13 cellular contexts compared by ENCODE assay signal in genomic region chr2:102872388-102872787, GRCh38.
DNase-seq lines count a peak whose midpoint lies in the region; ATAC-seq, FAIRE-seq and TF ChIP-seq lines count a peak whose summit lies in the region.
"Had no signal": no experiment of that assay in that cellular context is flagged by ENCODE, and none has a peak within 500 bp of the region (broad histone marks: within the 10 kb centered on the region; RNA-seq: fewer than 3 reads in every experiment).

No MANE protein-coding gene starts in this region.

- no peaks in the 10 kb centered on the region for H3K9me2 ChIP-seq in HCT116 (ENCODE audit: insufficient read depth)
- no peaks in the 10 kb centered on the region for H3K9me2 ChIP-seq in neural cell (ENCODE audit: insufficient read depth, low read length)

- no peak for FAIRE-seq in pancreas (lab: Jason Lieb, UNC)
- FAIRE-seq: endometrium, GM12892 had no signal

- POLR2A ChIA-PET in HCT116 (lab: Charles Lee) = no interaction called here

- H3K27ac ChIP-seq in HCT116 (ENCODE audit: low read depth, low read length) (no peak overlapping the region), neural cell (ENCODE audit: low read length) (no peak overlapping the region), pancreas (no peak overlapping the region)
- H3K27ac ChIP-seq: thyroid gland had no signal

- no peak overlapping the region for H3K4me2 ChIP-seq in HCT116 (ENCODE audit: low read length)
- H3K4me2 ChIP-seq in neural cell (ENCODE audit: low read length) = no peak overlapping the region

- H3K36me3 ChIP-seq in HCT116 (ENCODE audit: control insufficient read depth in 1 of 2, insufficient read depth in 2 of 2, low read length in 2 of 2) = no peaks in the 10 kb centered on the region
- no peaks in the 10 kb centered on the region for H3K36me3 ChIP-seq in adipocyte (ENCODE audit: control insufficient read depth, insufficient read depth, low read length, severe bottlenecking)
- no peaks in the 10 kb centered on the region for H3K36me3 ChIP-seq in neural cell (ENCODE audit: insufficient read depth, low read length)
- H3K36me3 ChIP-seq in pancreas = no peaks in the 10 kb centered on the region
- H3K36me3 ChIP-seq: thyroid gland had no signal

- H3K4me1 ChIP-seq in HCT116 (ENCODE audit: control insufficient read depth in 1 of 2, insufficient read depth in 2 of 2, low read length in 2 of 2) (no peaks in the 10 kb centered on the region), adipocyte (ENCODE audit: control insufficient read depth, insufficient read depth, low read length) (no peaks in the 10 kb centered on the region), pancreas (no peaks in the 10 kb centered on the region)
- H3K4me1 ChIP-seq: thyroid gland had no signal

- H2AFZ ChIP-seq in HCT116 (ENCODE audit: low read depth, low read length, poor library complexity, severe bottlenecking) = no peak overlapping the region
- no peak overlapping the region for H2AFZ ChIP-seq in neural cell (ENCODE audit: low read depth, low read length)

- TF ChIP-seq EP300 in neural cell (conservative IDR thresholded peaks at IDR 0.05; ENCODE audit: poor library complexity, severe bottlenecking) = no peak

- CTCF ChIA-PET in HCT116 (lab: Charles Lee) = interaction anchor here (1.0 to 1.6 kb wide), 3 partner anchors 31 to 119 kb away, joined by 4 to 8 read pairs (median 6); no protein-coding TSS in a partner anchor

- DNase-seq in DMS114 treated with DMSO at 0.1 percent for 48 hours (lab: John Stamatoyannopoulos, UW; ENCODE audit: unreplicated experiment) (peak; percentile 23), HCT116 (ENCODE audit: low read depth, low spot score) (peak; percentile 4), adipocyte (ENCODE audit: low read depth) (peak; percentile 21), pancreas (no peak), hypothalamus (lab: John Stamatoyannopoulos, UW) (no peak)
- DNase-seq: activated CD4-positive, alpha-beta memory T cell treated with anti-CD3 and anti-CD28 coated beads for 36 hours; H7; T-cell; thyroid gland had no signal

- 60 to 70% methylated on average over 2 of the region's 2 CpGs for WGBS in pancreas, 2 donors

- RAD21 ChIA-PET in HCT116 (lab: Charles Lee; ENCODE audit: low non-redundant PET in 1 of 2, low total read pairs in 2 of 2, uncharacterized antibody in 2 of 2, unreplicated experiment in 2 of 2) = no interaction called here

- H3K27me3 ChIP-seq in HCT116 (ENCODE audit: insufficient read depth, low read length) (no peaks in the 10 kb centered on the region), adipocyte (replicated peaks; ENCODE audit: control insufficient read depth, insufficient read depth, low read length) (no peaks in the 10 kb centered on the region), neural cell (ENCODE audit: insufficient read depth, low read depth, low read length) (no peaks in the 10 kb centered on the region), pancreas (no peaks in the 10 kb centered on the region)
- H3K27me3 ChIP-seq: thyroid gland had no signal

- no peaks in the 10 kb centered on the region for H3K79me2 ChIP-seq in HCT116 (ENCODE audit: insufficient read depth, low read length)
- H3K79me2 ChIP-seq in neural cell (replicated peaks; ENCODE audit: insufficient read depth, low read length) = no peaks in the 10 kb centered on the region

- ATAC-seq in HCT116 = no peak
- no peak for ATAC-seq in pancreas
- ATAC-seq in HG03097 (IDR thresholded peaks at IDR 0.05; ENCODE audit: low FRiP score, unreplicated experiment) = no peak
- ATAC-seq: T-cell had no signal

- intact Hi-C loops in HCT116 (cut with micrococcal nuclease) (no loop called here), pancreas (cut with DNase I) (no loop called here)

- H3F3A ChIP-seq in neural cell (ENCODE audit: insufficient read depth, low read length, poor library complexity, severe bottlenecking) = no peaks in the 10 kb centered on the region

- 0 out of 6 replicates have a peak, but pooled peaks of 1 of the 3 experiments have one; percentile 1 for TF ChIP-seq CTCF in HCT116 (IDR thresholded peaks at IDR 0.05 in 2 of 3, conservative IDR thresholded peaks at IDR 0.05 in 1 of 3; ENCODE audit: borderline replicate concordance in 1 of 3, insufficient read depth in 1 of 3, low read depth in 2 of 3, low read length in 2 of 3)
- peak; percentile 71 for TF ChIP-seq CTCF in neural cell (IDR thresholded peaks at IDR 0.05; ENCODE audit: poor library complexity, severe bottlenecking)
- TF ChIP-seq CTCF in pancreas (IDR thresholded peaks at IDR 0.05) = peak in 1 of 4 donors; percentile 9

- TF ChIP-seq RAD21 in HCT116 (IDR thresholded peaks at IDR 0.05; ENCODE audit: low read depth) (peak; percentile 31; the same call in 1 of the 2 replicates), neural cell (conservative IDR thresholded peaks at IDR 0.05) (peak; percentile 77)

- no peak for TF ChIP-seq POLR2A in HCT116 (IDR thresholded peaks at IDR 0.05; ENCODE audit: borderline replicate concordance, extremely low read depth, insufficient read depth, insufficient read length)

- BruUV-seq in HCT116 (replicated peaks; lab: Mats Ljungman, UMichigan) = no TSS peak

- H4K20me1 ChIP-seq in HCT116 (ENCODE audit: insufficient read depth) = no peaks in the 10 kb centered on the region
- H4K20me1 ChIP-seq in neural cell (ENCODE audit: insufficient read depth) = no peaks in the 10 kb centered on the region

- H3K4me3 ChIP-seq in HCT116 (replicated peaks in 1 of 2; ENCODE audit: low read depth in 1 of 2, low read length in 2 of 2) = no peak overlapping the region
- H3K4me3 ChIP-seq in adipocyte (ENCODE audit: low read length) = no peak overlapping the region
- no peak overlapping the region for H3K4me3 ChIP-seq in neural cell (ENCODE audit: low read length)
- H3K4me3 ChIP-seq in pancreas = no peak overlapping the region
- H3K4me3 ChIP-seq: thyroid gland had no signal

- H3K9ac ChIP-seq in HCT116 (ENCODE audit: low read length) (no peak overlapping the region), adipocyte (ENCODE audit: low read length) (no peak overlapping the region), neural cell (ENCODE audit: low read length) (no peak overlapping the region)

- H3K9me3 ChIP-seq in HCT116 (ENCODE audit: control insufficient read depth in 1 of 2, insufficient read depth in 1 of 2, low read depth in 1 of 2, low read length in 2 of 2) (no peaks in the 10 kb centered on the region), adipocyte (ENCODE audit: control insufficient read depth, low read length) (no peaks in the 10 kb centered on the region), neural cell (ENCODE audit: low read length) (no peaks in the 10 kb centered on the region), pancreas (no peaks in the 10 kb centered on the region)
- H3K9me3 ChIP-seq: thyroid gland had no signal

TF ChIP-seq in HCT116, 20 proteins besides CTCF, POLR2A, EP300 and RAD21 (continues in another document):
- TF ChIP-seq REST (IDR thresholded peaks at IDR 0.05; ENCODE audit: low read depth) (no peak), ZFX (IDR thresholded peaks at IDR 0.05) (no peak), FOSL1 (IDR thresholded peaks at IDR 0.05; ENCODE audit: low read depth) (no peak)

TF ChIP-seq in neural cell, 6 proteins besides CTCF, POLR2A, EP300 and RAD21:
- TF ChIP-seq EZH2 (IDR thresholded peaks at IDR 0.05; ENCODE audit: borderline replicate concordance, insufficient read depth, low read length, poor library complexity, severe bottlenecking) = no peak
- TF ChIP-seq TAF1 (IDR thresholded peaks at IDR 0.05; ENCODE audit: low read depth) = no peak
- no peak for TF ChIP-seq MXI1 (conservative IDR thresholded peaks at IDR 0.05; ENCODE audit: poor library complexity, severe bottlenecking)
- no peak for TF ChIP-seq POLR2AphosphoS5 (IDR thresholded peaks at IDR 0.05)
- TF ChIP-seq SMC3 (conservative IDR thresholded peaks at IDR 0.05; ENCODE audit: poor library complexity) = peak; percentile 72

Comparison
In these comparisons a context has a peak if more than half of its experiments do, and no peak if none do; other contexts are left out.
1. DNase-seq: peak in DMS114 treated with DMSO at 0.1 percent for 48 hours (single experiment), HCT116 (single experiment) and adipocyte (single experiment); none in pancreas (0 of 6) and hypothalamus (0 of 51).